In the genomic region with DNA sequence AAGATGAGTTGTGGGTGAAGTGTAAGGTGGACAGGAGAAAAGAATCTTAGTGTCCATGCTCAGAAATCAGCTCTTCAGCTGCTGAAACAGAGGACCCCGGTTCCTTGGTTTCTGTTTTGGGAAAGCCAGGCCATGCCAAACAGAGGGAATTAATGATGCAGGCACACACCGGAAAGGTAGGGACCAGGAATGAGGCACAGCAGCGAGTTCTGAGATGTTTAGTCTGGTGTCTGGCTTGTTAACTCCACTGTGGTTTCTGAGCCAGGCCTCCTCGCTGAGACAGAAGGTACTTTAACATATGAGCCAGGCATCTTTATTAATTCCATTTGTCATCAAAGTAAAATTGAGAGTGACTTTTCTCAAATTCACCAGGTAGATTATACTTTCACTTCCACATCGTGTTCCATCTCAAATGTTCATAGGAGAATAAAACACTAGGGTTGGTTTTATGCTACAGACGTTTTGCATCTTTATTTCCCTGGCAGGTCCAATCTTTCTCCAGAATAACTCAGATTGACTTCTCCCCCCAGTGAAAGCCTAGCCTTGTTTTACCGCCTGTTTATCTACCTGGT, we compare ENCODE assay signal across 8 cellular contexts. TPM values are rescaled to one million over a fixed set of nuclear protein-coding genes. Genes with fewer than 3 reads are reported as not detected.
DNase-seq lines count a peak whose midpoint lies in the region; ATAC-seq and TF ChIP-seq lines count a peak whose summit lies in the region.

No MANE protein-coding gene starts in this region.

- H3K4me1 ChIP-seq in CD8-positive, alpha-beta memory T cell (ENCODE audit: insufficient read depth, low read length) = peaks cover 41% of the 10 kb centered on the region
- peaks cover 10% of the 10 kb centered on the region for H3K4me1 ChIP-seq in RWPE2 (ENCODE audit: insufficient read depth, poor library complexity, severe bottlenecking)
- H3K4me1 ChIP-seq in osteoblast (ENCODE audit: insufficient read depth, low read length) = peaks cover 17% of the 10 kb centered on the region
- peaks cover 24% of the 10 kb centered on the region for H3K4me1 ChIP-seq in body of pancreas

- H3K79me2 ChIP-seq in osteoblast (ENCODE audit: insufficient read depth, low read length) = peaks cover 34% of the 10 kb centered on the region

- H3K9me3 ChIP-seq in CD8-positive, alpha-beta memory T cell (ENCODE audit: low read length) = no peaks in the 10 kb centered on the region
- H3K9me3 ChIP-seq in RWPE2 (ENCODE audit: severe bottlenecking) = no peaks in the 10 kb centered on the region
- H3K9me3 ChIP-seq in osteoblast (ENCODE audit: low read depth, low read length) = no peaks in the 10 kb centered on the region
- H3K9me3 ChIP-seq in body of pancreas = no peaks in the 10 kb centered on the region

- no peak for TF ChIP-seq CTCF in RWPE2 (IDR thresholded peaks at IDR 0.05; ENCODE audit: poor library complexity, severe bottlenecking)
- TF ChIP-seq CTCF in cardiac fibroblast (IDR thresholded peaks at IDR 0.05; ENCODE audit: low read depth, low read length) = no peak
- no peak for TF ChIP-seq CTCF in osteoblast (IDR thresholded peaks at IDR 0.05; ENCODE audit: extremely low read depth, low read depth, low read length)
- TF ChIP-seq CTCF in body of pancreas (IDR thresholded peaks at IDR 0.05) = no peak

- H3K27me3 Mint-ChIP-seq in CD8-positive, alpha-beta memory T cell = no peaks in the 10 kb centered on the region

- no peaks in the 10 kb centered on the region for H3K27me3 ChIP-seq in CD8-positive, alpha-beta memory T cell (ENCODE audit: insufficient read depth, low read length, poor library complexity, severe bottlenecking)
- H3K27me3 ChIP-seq in RWPE2 (ENCODE audit: insufficient read depth, poor library complexity, severe bottlenecking) = no peaks in the 10 kb centered on the region
- H3K27me3 ChIP-seq in osteoblast (ENCODE audit: insufficient read depth, low read length) = no peaks in the 10 kb centered on the region
- H3K27me3 ChIP-seq in body of pancreas = no peaks in the 10 kb centered on the region

- TF ChIP-seq POLR2A in body of pancreas (IDR thresholded peaks at IDR 0.05) = no peak

- H3K4me2 ChIP-seq in osteoblast (ENCODE audit: insufficient read depth, low read length) = peak overlapping the region; percentile 96

- H3K9me3 Mint-ChIP-seq in CD8-positive, alpha-beta memory T cell = no peaks in the 10 kb centered on the region

- CTCF ChIA-PET in CD8-positive, alpha-beta memory T cell (lab: Charles Lee) = interaction anchor here (0.6 to 3.7 kb wide), 21 partner anchors 9 to 211 kb away, joined by 3 to 28 read pairs (median 5); partner anchors contain the start of genes LRRC8C and LRRC8D

- H3K4me3 Mint-ChIP-seq in CD8-positive, alpha-beta memory T cell = peak overlapping the region; percentile 89 to 98 (median 95)

- POLR2A ChIA-PET in CD8-positive, alpha-beta memory T cell (lab: Charles Lee) = interaction anchor here (1.0 to 2.2 kb wide), 3 partner anchors 24 to 236 kb away, joined by 3 to 28 read pairs (median 6); partner anchors contain the start of gene LRRC8D

- WGBS in body of pancreas, 2 donors = 72 to 74% methylated on average over 7 of the region's 7 CpGs

- peaks cover 0 to 30% (median 2%) of the 10 kb centered on the region in 3 donors for H3K36me3 Mint-ChIP-seq in CD8-positive, alpha-beta memory T cell

- H2AFZ ChIP-seq in osteoblast (ENCODE audit: low read length) = peak overlapping the region; percentile 78

- H3K36me3 ChIP-seq in CD8-positive, alpha-beta memory T cell (ENCODE audit: insufficient read depth, low read length) = no peaks in the 10 kb centered on the region
- H3K36me3 ChIP-seq in RWPE2 (ENCODE audit: low read depth) = peaks cover 32% of the 10 kb centered on the region
- no peaks in the 10 kb centered on the region for H3K36me3 ChIP-seq in osteoblast (ENCODE audit: insufficient read depth, low read length)
- H3K36me3 ChIP-seq in body of pancreas (replicated peaks in 1 of 2; ENCODE audit: insufficient read depth in 1 of 2, low read depth in 2 of 2) = no peaks in the 10 kb centered on the region

- no peak; the same call in 2 of the 3 replicates for ATAC-seq in RWPE2 (ENCODE audit: low read depth)
- ATAC-seq in HG03442 (IDR thresholded peaks at IDR 0.05; ENCODE audit: unreplicated experiment) = no peak
- no peak for ATAC-seq in HG02885 (IDR thresholded peaks at IDR 0.05; ENCODE audit: poor library complexity, unreplicated experiment)
- ATAC-seq in body of pancreas = no peak

- peak in 4 of 5 donors; percentile 5 to 51 (median 23) for DNase-seq in CD8-positive, alpha-beta memory T cell
- DNase-seq in RWPE2 (ENCODE audit: low spot score) (no peak), cardiac fibroblast (ENCODE audit: low read depth in 2 of 2) (peak in 1 of 2 donors; percentile 30), osteoblast (ENCODE audit: insufficient read length, low spot score, missing footprints) (peak; percentile 88), NCI-H2029 treated with DMSO at 0.1 percent for 48 hours (lab: John Stamatoyannopoulos, UW) (no peak), body of pancreas (no peak)

- peak overlapping the region; percentile 81 to 98 (median 92) for H3K27ac Mint-ChIP-seq in CD8-positive, alpha-beta memory T cell

- intact Hi-C loops in body of pancreas (cut with DNase I) = no loop called here

- H3K27ac ChIP-seq in CD8-positive, alpha-beta memory T cell (ENCODE audit: low read depth, low read length) = peak overlapping the region; percentile 72
- peak overlapping the region; percentile 59 for H3K27ac ChIP-seq in RWPE2 (ENCODE audit: poor library complexity, severe bottlenecking)
- H3K27ac ChIP-seq in osteoblast (ENCODE audit: low read depth, low read length) = peak overlapping the region; percentile 81
- H3K27ac ChIP-seq in body of pancreas = peak overlapping the region in 1 of 4 donors; percentile 84

- no peaks in the 10 kb centered on the region for H4K20me1 ChIP-seq in osteoblast (ENCODE audit: insufficient read depth, low read length)

- peaks cover 55 to 66% (median 64%) of the 10 kb centered on the region in 3 donors for H3K4me1 Mint-ChIP-seq in CD8-positive, alpha-beta memory T cell

- peak overlapping the region; percentile 86 for H3K4me3 ChIP-seq in CD8-positive, alpha-beta memory T cell (ENCODE audit: low read length)
- peak overlapping the region; percentile 63 for H3K4me3 ChIP-seq in RWPE2 (ENCODE audit: severe bottlenecking)
- peak overlapping the region; percentile 82 to 92 for H3K4me3 ChIP-seq in cardiac fibroblast (replicated peaks in 1 of 2; ENCODE audit: low read depth in 2 of 2, low read length in 2 of 2)
- H3K4me3 ChIP-seq in osteoblast (ENCODE audit: insufficient read depth, low read length) = peak overlapping the region; percentile 94
- peak overlapping the region in 1 of 2 donors; percentile 48 for H3K4me3 ChIP-seq in body of pancreas

RNA-seq across cellular contexts. Expression of gene LRRC8D, which starts 23.5 kb away (rescaled TPM):
- total RNA-seq in CD8-positive, alpha-beta memory T cell = 10 to 100 TPM; 39.0 to 41.9 TPM
- 56.3 TPM for polyA plus RNA-seq in CD8-positive, alpha-beta memory T cell
- total RNA-seq in osteoblast (23.6 and 30.4 TPM in 2 replicates), body of pancreas (10 to 100 TPM in 1 of 2 donors, 1 to 10 TPM in 1; 7.6 to 13.0 TPM)

Comparison
In these comparisons a context has a peak if more than half of its experiments do, and no peak if none do; other contexts are left out.
1. DNase-seq: peak in CD8-positive, alpha-beta memory T cell (4 of 5) and osteoblast (single experiment); none in RWPE2 (single experiment), NCI-H2029 treated with DMSO at 0.1 percent for 48 hours (single experiment) and body of pancreas (0 of 4).